8 cellular contexts compared by ENCODE assay signal in genomic region chr1:206503591-206504362, GRCh38. TPM values are rescaled to one million over a fixed set of nuclear protein-coding genes. Genes with fewer than 3 reads are reported as not detected.
DNase-seq lines count a peak whose midpoint lies in the region; ATAC-seq, FAIRE-seq and TF ChIP-seq lines count a peak whose summit lies in the region.

No MANE protein-coding gene starts in this region.

- TF ChIP-seq CTCF in BJ (IDR thresholded peaks at IDR 0.05; ENCODE audit: insufficient read depth, low read depth, low read length) (no peak), fibroblast of the aortic adventitia (IDR thresholded peaks at IDR 0.05; ENCODE audit: insufficient read depth, low read length) (no peak), MM.1S (IDR thresholded peaks at IDR 0.05; ENCODE audit: low read length) (no peak)

- CTCF ChIA-PET in BJ (lab: Yijun Ruan, JAX) = interaction anchor here (1.1 to 4.7 kb wide), 7 partner anchors 8 to 160 kb away, joined by 4 to 23 read pairs (median 5); no protein-coding TSS in a partner anchor

- H3K4me2 ChIP-seq in MM.1S (ENCODE audit: low read depth, low read length) = no peak overlapping the region

- no peaks in the 10 kb centered on the region for H3F3A ChIP-seq in MM.1S (ENCODE audit: insufficient read depth, low read length)

- H3K36me3 ChIP-seq in BJ (ENCODE audit: control insufficient read depth, insufficient read depth, low read length) = no peaks in the 10 kb centered on the region
- no peaks in the 10 kb centered on the region for H3K36me3 ChIP-seq in MM.1S (replicated peaks; ENCODE audit: insufficient read depth, low read length)
- no peaks in the 10 kb centered on the region for H3K36me3 ChIP-seq in small intestine (ENCODE audit: control insufficient read depth in 2 of 2, insufficient read depth in 2 of 2, low read length in 2 of 2)

- no peak overlapping the region for H3K4me3 ChIP-seq in BJ (ENCODE audit: low read depth, low read length)
- no peak overlapping the region for H3K4me3 ChIP-seq in fibroblast of the aortic adventitia (ENCODE audit: low read depth, low read length)
- no peak overlapping the region for H3K4me3 ChIP-seq in MM.1S (ENCODE audit: low read length)
- H3K4me3 ChIP-seq in small intestine (ENCODE audit: low read depth in 1 of 2, low read length in 2 of 2) = no peak overlapping the region

- H2AFZ ChIP-seq in MM.1S (ENCODE audit: low read length) = no peak overlapping the region

- H3K9me2 ChIP-seq in MM.1S (replicated peaks; ENCODE audit: insufficient read depth, low read length) = no peaks in the 10 kb centered on the region

- POLR2A ChIA-PET in BJ (lab: Charles Lee) = interaction anchor here (0.6 kb wide), 1 partner anchor 109 kb away, joined by 5 read pairs; no protein-coding TSS in a partner anchor

- FAIRE-seq in GM19239 (lab: Jason Lieb, UNC) (peak; percentile 79), small intestine (lab: Jason Lieb, UNC) (no peak)

- 0 out of 2 replicates have a peak, but pooled peaks cover 3% of the 10 kb centered on the region for H3K27me3 ChIP-seq in BJ (ENCODE audit: control insufficient read depth, insufficient read depth, low read length)
- H3K27me3 ChIP-seq in MM.1S (replicated peaks; ENCODE audit: insufficient read depth, low read length) = peaks cover 10% of the 10 kb centered on the region
- peaks cover 0 to 2% of the 10 kb centered on the region in 2 donors for H3K27me3 ChIP-seq in small intestine (ENCODE audit: control insufficient read depth in 2 of 2, insufficient read depth in 2 of 2, low read length in 2 of 2)

- ATAC-seq in HG03469 (IDR thresholded peaks at IDR 0.05; ENCODE audit: unreplicated experiment) = peak; percentile 61

- no peaks in the 10 kb centered on the region for H3K79me2 ChIP-seq in MM.1S (ENCODE audit: low read length)

- H3K9ac ChIP-seq in MM.1S (ENCODE audit: low read length) = no peak overlapping the region

- H3K27ac ChIP-seq in MM.1S (ENCODE audit: low read length) (no peak overlapping the region), small intestine (ENCODE audit: low read depth in 1 of 2, low read length in 1 of 2) (peak overlapping the region in 1 of 2 donors; percentile 74)

- H3K9me3 ChIP-seq in MM.1S (replicated peaks; ENCODE audit: insufficient read depth, low read length) = no peaks in the 10 kb centered on the region
- H3K9me3 ChIP-seq in small intestine (ENCODE audit: control insufficient read depth, low read depth) = no peaks in the 10 kb centered on the region

- H3K4me1 ChIP-seq in MM.1S (ENCODE audit: low read length) = no peaks in the 10 kb centered on the region; the same call in 1 of the 2 replicates
- H3K4me1 ChIP-seq in small intestine (ENCODE audit: control insufficient read depth in 2 of 2, insufficient read depth in 1 of 2, low read depth in 1 of 2, low read length in 1 of 2) = peaks cover 0 to 2% of the 10 kb centered on the region in 2 donors

- WGBS in small intestine, 3 donors = 48 to 71% (median 57%) methylated on average over 8 of the region's 8 CpGs

- no peaks in the 10 kb centered on the region for H4K20me1 ChIP-seq in MM.1S (ENCODE audit: insufficient read depth, low read length)

- DNase-seq in BJ (ENCODE audit: low read depth) (peak; percentile 88), GM19239 (ENCODE audit: insufficient read length, low spot score) (no peak), fibroblast of the aortic adventitia (ENCODE audit: low read depth) (peak; percentile 98), MM.1S (no peak), small intestine (no peak)
- peak; percentile 23 to 26 for DNase-seq in activated CD4-positive, alpha-beta T cell treated with anti-CD3 and anti-CD28 coated beads for 4 hours
- DNase-seq in stimulated activated CD4-positive, alpha-beta T cell treated with anti-CD3 and anti-CD28 coated beads, Interleukin-4, amount 100 ng/mL, for 24 hours = peak; percentile 68

RNA-seq across cellular contexts. Expression of gene RASSF5, which starts 3.6 kb away (rescaled TPM):
- polyA plus RNA-seq in BJ (2011; rRNA removed) (1.2 and 2.1 TPM in 2 replicates), small intestine (1 to 10 TPM; 1.6 to 7.3 (median 3.2) TPM)
- 1.6 and 2.0 TPM in 2 replicates for polyA minus RNA-seq in BJ (2011; rRNA and poly(A)+ RNA removed)
- 4.1 and 6.6 TPM in 2 replicates for total RNA-seq in fibroblast of the aortic adventitia (ENCODE audit: low replicate concordance)

RNA-seq across cellular contexts. Expression of gene IKBKE, which starts 33.5 kb away (rescaled TPM):
- polyA plus RNA-seq in BJ (2011; rRNA removed) (13.0 and 23.0 TPM in 2 replicates), small intestine (1 to 10 TPM; 4.1 to 8.7 (median 5.6) TPM)
- polyA minus RNA-seq in BJ (2011; rRNA and poly(A)+ RNA removed) = 18.2 and 32.1 TPM in 2 replicates
- 11.5 and 67.9 TPM in 2 replicates for total RNA-seq in fibroblast of the aortic adventitia (ENCODE audit: low replicate concordance)

Comparison
In these comparisons a context has a peak if more than half of its experiments do, and no peak if none do; other contexts are left out.
1. DNase-seq: peak in BJ (single experiment), activated CD4-positive, alpha-beta T cell treated with anti-CD3 and anti-CD28 coated beads for 4 hours (2 of 2), fibroblast of the aortic adventitia (single experiment) and stimulated activated CD4-positive, alpha-beta T cell treated with anti-CD3 and anti-CD28 coated beads, Interleukin-4, amount 100 ng/mL, for 24 hours (single experiment); none in GM19239 (single experiment), MM.1S (single experiment) and small intestine (single experiment).